Comparison of ENCODE assay signal across 28 cellular contexts in the genomic region with DNA sequence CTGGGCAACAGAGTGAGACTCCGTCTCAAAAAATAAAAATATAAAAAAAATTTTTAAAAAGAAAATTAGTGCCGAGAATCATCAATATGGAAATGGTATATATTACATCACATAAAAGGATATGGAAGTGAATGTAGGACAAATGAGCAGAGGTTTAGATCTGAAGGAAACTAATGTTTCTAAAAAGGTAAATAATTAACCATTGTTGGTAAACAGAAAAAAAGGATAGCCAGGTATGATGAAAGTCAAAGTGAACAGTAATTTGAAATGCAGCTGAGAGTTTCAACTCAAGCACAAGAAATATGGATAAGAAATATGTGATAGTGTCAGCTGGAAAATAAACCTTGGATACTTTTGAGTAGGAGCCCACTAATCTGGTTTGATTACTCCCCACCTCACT.
"Had no signal": no experiment of that assay in that cellular context is flagged by ENCODE, and none has a peak within 500 bp of the region (broad histone marks: within the 10 kb centered on the region; RNA-seq: fewer than 3 reads in every experiment).

No MANE protein-coding gene starts in this region.

- DNase-seq: colonic mucosa; cortex of kidney; dermis blood vessel endothelial cell; dorsolateral prefrontal cortex; effector CD4-positive, alpha-beta T cell; effector CD8-positive, alpha-beta T cell; effector memory CD4-positive, alpha-beta T cell; effector memory CD8-positive, alpha-beta T cell; endodermal cell; erythroblast; esophagus squamous epithelium; foreskin fibroblast; foreskin keratinocyte; foreskin melanocyte; gastrocnemius medialis; glutamatergic neuron; head of caudate nucleus; heart left ventricle; heart right ventricle had no signal

- FAIRE-seq: colon, endometrium, endothelial cell of umbilical vein, frontal cortex had no signal

- H3K4me3 ChIP-seq: colonic mucosa, coronary artery, dorsolateral prefrontal cortex, esophagus muscularis mucosa, esophagus squamous epithelium, gastrocnemius medialis, gastroesophageal sphincter, heart left ventricle, heart right ventricle had no signal

- H3K9me3 ChIP-seq: colonic mucosa, esophagus muscularis mucosa, esophagus squamous epithelium, gastrocnemius medialis, gastroesophageal sphincter, heart left ventricle, heart right ventricle had no signal

- H3K36me3 ChIP-seq: colonic mucosa had no signal

- H3K4me1 ChIP-seq: colonic mucosa, esophagus muscularis mucosa, esophagus squamous epithelium, foreskin keratinocyte, gastrocnemius medialis, gastroesophageal sphincter, heart left ventricle, heart right ventricle had no signal

- ATAC-seq: effector memory CD8-positive, alpha-beta T cell; esophagus mucosa; foreskin keratinocyte; gastrocnemius medialis; gastroesophageal sphincter; heart left ventricle; heart right ventricle had no signal

- H3K27ac ChIP-seq: colonic mucosa, coronary artery, dorsolateral prefrontal cortex, epithelial cell of prostate, esophagus muscularis mucosa, esophagus squamous epithelium, foreskin keratinocyte, gastrocnemius medialis, gastroesophageal sphincter, heart left ventricle, heart right ventricle had no signal

- H3K27me3 ChIP-seq: colonic mucosa, dorsolateral prefrontal cortex, esophagus muscularis mucosa, esophagus squamous epithelium, foreskin keratinocyte, gastrocnemius medialis, gastroesophageal sphincter, heart left ventricle, heart right ventricle had no signal
